In the genomic region with DNA sequence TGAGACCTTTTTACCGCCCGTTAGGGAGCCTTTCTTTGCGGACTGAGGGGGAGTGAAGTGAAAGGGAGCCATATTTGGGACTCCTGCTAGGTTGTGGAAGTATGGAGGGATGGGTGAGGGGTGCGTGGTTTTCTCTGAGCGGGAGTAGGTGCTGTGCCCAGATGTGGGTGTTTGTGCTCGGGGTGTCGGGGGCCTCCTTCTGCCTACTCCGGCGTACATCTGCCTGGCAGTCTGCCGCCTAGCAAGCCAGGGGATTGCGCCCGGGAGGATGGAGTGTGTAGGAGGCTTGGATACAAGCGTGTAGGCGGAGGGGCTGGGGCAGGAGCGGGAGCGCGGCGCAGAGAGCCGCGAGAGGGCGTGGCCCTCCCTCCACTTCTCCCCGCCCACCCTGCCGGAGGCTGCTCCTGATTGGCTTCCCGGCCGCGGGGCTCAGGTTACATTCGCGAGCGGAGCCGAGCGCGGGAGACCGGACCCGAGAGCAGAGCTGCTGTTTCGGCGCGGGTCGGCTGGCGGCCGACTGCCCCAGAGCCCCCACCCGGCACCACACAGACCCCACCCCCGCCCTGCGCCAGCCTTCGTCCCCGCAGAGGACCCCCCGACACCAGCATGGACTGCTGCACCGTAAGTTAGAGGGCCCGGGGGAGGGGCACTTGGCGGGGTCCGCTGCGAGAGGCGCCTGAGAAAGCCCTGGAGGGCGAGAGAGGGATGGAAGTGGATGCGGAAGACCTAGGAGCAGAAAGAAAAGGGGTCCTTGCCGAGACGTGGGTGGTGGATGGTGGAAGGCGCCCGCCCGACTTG, we compare ENCODE assay signal across 8 cellular contexts. TPM values are rescaled to one million over a fixed set of nuclear protein-coding genes. Genes with fewer than 3 reads are reported as not detected.
DNase-seq lines count a peak whose midpoint lies in the region; ATAC-seq and TF ChIP-seq lines count a peak whose summit lies in the region.

A gene (plus strand): TSS at position 464 of the 798 bp plus-strand sequence. CDS start 143 bp downstream, at position 607.

- DNase-seq in BJ (ENCODE audit: low read depth): peak; percentile 25
- peak; percentile 79 for DNase-seq in NCI-H524 treated with DMSO at 0.1 percent for 48 hours (lab: John Stamatoyannopoulos, UW)
- peak; percentile 81 for DNase-seq in activated CD4-positive, alpha-beta T cell treated with anti-CD3 and anti-CD28 coated beads, Interleukin-2, amount 50 U/mL, for 1 hour
- peak; percentile 93 for DNase-seq in dermis blood vessel endothelial cell
- DNase-seq in stimulated activated CD4-positive, alpha-beta T cell treated with anti-CD3 and anti-CD28 coated beads, Interleukin-4, amount 100 ng/mL, for 1 hour: peak; percentile 83

- no peaks in the 10 kb centered on the region for H3K36me3 ChIP-seq in BJ (ENCODE audit: control insufficient read depth, insufficient read depth, low read length)
- H3K36me3 ChIP-seq in liver (ENCODE audit: control insufficient read depth in 4 of 4, insufficient read depth in 3 of 4, low read depth in 1 of 4, low read length in 3 of 4): no peaks in the 10 kb centered on the region

- H3K4me1 ChIP-seq in liver (ENCODE audit: control insufficient read depth in 4 of 4, insufficient read depth in 4 of 4, low read length in 3 of 4): peaks cover 4 to 12% (median 9%) of the 10 kb centered on the region in 4 donors

- ATAC-seq in GM19328 (IDR thresholded peaks at IDR 0.05; ENCODE audit: unreplicated experiment) (peak; percentile 97), HG03457 (IDR thresholded peaks at IDR 0.05; ENCODE audit: unreplicated experiment) (peak; percentile 98)

- H3K4me3 ChIP-seq in BJ (ENCODE audit: low read depth, low read length): peak within 1 kb of the TSS; percentile 48
- H3K4me3 ChIP-seq in liver (ENCODE audit: low read depth in 1 of 3, low read length in 3 of 3): peak within 1 kb of the TSS in 2 of 3 donors; percentile 3 to 57

- no peaks in the 10 kb centered on the region for H3K9me3 ChIP-seq in liver (ENCODE audit: control insufficient read depth in 4 of 4, low read length in 3 of 4)

- CTCF ChIA-PET in BJ (lab: Yijun Ruan, JAX): interaction anchor here (1.0 to 1.9 kb wide), 7 partner anchors 9 to 128 kb away, joined by 3 to 9 read pairs (median 4); no protein-coding TSS in a partner anchor

- no peak within 1 kb of the TSS for H3K9ac ChIP-seq in liver (ENCODE audit: low read depth in 1 of 2, low read length in 2 of 2)

- peak within 1 kb of the TSS in 1 of 2 donors; percentile 24 for H3K27ac ChIP-seq in liver (ENCODE audit: low read depth in 1 of 2, low read length in 2 of 2)

- 2% methylated on average over 59 of the region's 59 CpGs for WGBS in liver

- TF ChIP-seq RAD21 in liver (IDR thresholded peaks at IDR 0.05): no peak

- H3K27me3 ChIP-seq in BJ (ENCODE audit: control insufficient read depth, insufficient read depth, low read length) (peaks cover 28% of the 10 kb centered on the region), liver (ENCODE audit: control insufficient read depth in 4 of 4, insufficient read depth in 4 of 4, low read length in 3 of 4) (peaks cover 0 to 5% (median 0%) of the 10 kb centered on the region in 4 donors)

- TF ChIP-seq CTCF in BJ (IDR thresholded peaks at IDR 0.05; ENCODE audit: insufficient read depth, low read depth, low read length) (no peak), liver (IDR thresholded peaks at IDR 0.05; ENCODE audit: low read depth, low read length, missing input control) (no peak)

- POLR2A ChIA-PET in BJ (lab: Charles Lee): no interaction called here

TF ChIP-seq in liver, 16 proteins besides CTCF, POLR2A, EP300 and RAD21:
- TF ChIP-seq TAF1 (conservative IDR thresholded peaks at IDR 0.05) (no peak), NR2F2 (IDR thresholded peaks at IDR 0.05) (no peak), GABPA (IDR thresholded peaks at IDR 0.05 in 1 of 2, conservative IDR thresholded peaks at IDR 0.05 in 1 of 2) (no peak), JUND (IDR thresholded peaks at IDR 0.05) (no peak), RXRA (IDR thresholded peaks at IDR 0.05) (no peak), YY1 (IDR thresholded peaks at IDR 0.05) (no peak), HNF4G (IDR thresholded peaks at IDR 0.05) (no peak), EGR1 (IDR thresholded peaks at IDR 0.05; ENCODE audit: low read depth in 2 of 2) (no peak), FOXA1 (IDR thresholded peaks at IDR 0.05) (no peak), SP1 (IDR thresholded peaks at IDR 0.05) (no peak)
- TF ChIP-seq, protein P1, sequence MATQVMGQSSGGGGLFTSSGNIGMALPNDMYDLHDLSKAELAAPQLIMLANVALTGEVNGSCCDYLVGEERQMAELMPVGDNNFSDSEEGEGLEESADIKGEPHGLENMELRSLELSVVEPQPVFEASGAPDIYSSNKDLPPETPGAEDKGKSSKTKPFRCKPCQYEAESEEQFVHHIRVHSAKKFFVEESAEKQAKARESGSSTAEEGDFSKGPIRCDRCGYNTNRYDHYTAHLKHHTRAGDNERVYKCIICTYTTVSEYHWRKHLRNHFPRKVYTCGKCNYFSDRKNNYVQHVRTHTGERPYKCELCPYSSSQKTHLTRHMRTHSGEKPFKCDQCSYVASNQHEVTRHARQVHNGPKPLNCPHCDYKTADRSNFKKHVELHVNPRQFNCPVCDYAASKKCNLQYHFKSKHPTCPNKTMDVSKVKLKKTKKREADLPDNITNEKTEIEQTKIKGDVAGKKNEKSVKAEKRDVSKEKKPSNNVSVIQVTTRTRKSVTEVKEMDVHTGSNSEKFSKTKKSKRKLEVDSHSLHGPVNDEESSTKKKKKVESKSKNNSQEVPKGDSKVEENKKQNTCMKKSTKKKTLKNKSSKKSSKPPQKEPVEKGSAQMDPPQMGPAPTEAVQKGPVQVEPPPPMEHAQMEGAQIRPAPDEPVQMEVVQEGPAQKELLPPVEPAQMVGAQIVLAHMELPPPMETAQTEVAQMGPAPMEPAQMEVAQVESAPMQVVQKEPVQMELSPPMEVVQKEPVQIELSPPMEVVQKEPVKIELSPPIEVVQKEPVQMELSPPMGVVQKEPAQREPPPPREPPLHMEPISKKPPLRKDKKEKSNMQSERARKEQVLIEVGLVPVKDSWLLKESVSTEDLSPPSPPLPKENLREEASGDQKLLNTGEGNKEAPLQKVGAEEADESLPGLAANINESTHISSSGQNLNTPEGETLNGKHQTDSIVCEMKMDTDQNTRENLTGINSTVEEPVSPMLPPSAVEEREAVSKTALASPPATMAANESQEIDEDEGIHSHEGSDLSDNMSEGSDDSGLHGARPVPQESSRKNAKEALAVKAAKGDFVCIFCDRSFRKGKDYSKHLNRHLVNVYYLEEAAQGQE (IDR thresholded peaks at IDR 0.05): no peak
- TF ChIP-seq, protein P2, sequence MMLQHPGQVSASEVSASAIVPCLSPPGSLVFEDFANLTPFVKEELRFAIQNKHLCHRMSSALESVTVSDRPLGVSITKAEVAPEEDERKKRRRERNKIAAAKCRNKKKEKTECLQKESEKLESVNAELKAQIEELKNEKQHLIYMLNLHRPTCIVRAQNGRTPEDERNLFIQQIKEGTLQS (IDR thresholded peaks at IDR 0.05): no peak
- TF ChIP-seq, protein P3, sequence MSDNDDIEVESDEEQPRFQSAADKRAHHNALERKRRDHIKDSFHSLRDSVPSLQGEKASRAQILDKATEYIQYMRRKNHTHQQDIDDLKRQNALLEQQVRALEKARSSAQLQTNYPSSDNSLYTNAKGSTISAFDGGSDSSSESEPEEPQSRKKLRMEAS (IDR thresholded peaks at IDR 0.05): no peak
TF ChIP-seq in liver: peak in this region for 0.

RNA-seq across cellular contexts. Expression of the gene that starts here (rescaled TPM):
- polyA plus RNA-seq in BJ (2011; rRNA removed) (0.98 and 1.6 TPM in 2 replicates), liver (1 to 10 TPM in 1 of 2 donors, under 1 TPM in 1; 0.51 to 1.6 TPM)
- 0.52 and 0.87 TPM in 2 replicates for polyA minus RNA-seq in BJ (2011; rRNA and poly(A)+ RNA removed)
- total RNA-seq in dermis blood vessel endothelial cell (0.51 and 1.3 TPM in 2 replicates), liver (1 to 10 TPM in 1 of 2 donors, not detected in 1; 1.7 TPM)

Comparison
In these comparisons a context has a peak if more than half of its experiments do, and no peak if none do; other contexts are left out.
1. DNase-seq: peak in every context shown above with its lines; median percentile 93 in dermis blood vessel endothelial cell; 83 in stimulated activated CD4-positive, alpha-beta T cell treated with anti-CD3 and anti-CD28 coated beads, Interleukin-4, amount 100 ng/mL, for 1 hour; 81 in activated CD4-positive, alpha-beta T cell treated with anti-CD3 and anti-CD28 coated beads, Interleukin-2, amount 50 U/mL, for 1 hour; 79 in NCI-H524 treated with DMSO at 0.1 percent for 48 hours; 25 in BJ.